Comparison of ENCODE assay signal across 27 cellular contexts in the genomic region with DNA sequence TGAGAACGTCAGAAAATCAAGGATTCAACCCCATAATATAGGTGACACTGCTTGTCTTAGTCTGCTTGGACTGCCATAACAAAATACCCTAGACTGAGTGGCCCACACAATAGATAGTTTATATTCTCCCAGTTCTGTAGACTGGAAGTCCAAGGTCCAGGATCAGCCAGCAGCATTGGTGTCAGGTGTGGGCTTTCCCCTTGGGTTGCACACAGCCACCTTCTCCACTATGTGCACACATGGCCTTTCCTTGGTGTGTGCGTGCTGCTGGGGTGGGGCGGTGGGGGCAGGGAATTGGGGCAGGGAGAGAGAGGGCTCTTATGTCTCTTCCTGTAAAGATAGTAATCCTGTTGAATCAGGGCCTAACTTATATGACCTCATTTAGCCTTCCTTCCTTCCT. TPM values are rescaled to one million over a fixed set of nuclear protein-coding genes. Genes with fewer than 3 reads are reported as not detected.
DNase-seq lines count a peak whose midpoint lies in the region; ATAC-seq, FAIRE-seq and TF ChIP-seq lines count a peak whose summit lies in the region.
"Had no signal": no experiment of that assay in that cellular context is flagged by ENCODE, and none has a peak within 500 bp of the region (broad histone marks: within the 10 kb centered on the region; RNA-seq: fewer than 3 reads in every experiment).

No MANE protein-coding gene starts in this region.

- H3K27ac ChIP-seq in K562 (ENCODE audit: extremely low read depth, low read depth, low read length) (no peak overlapping the region), HepG2 (ENCODE audit: extremely low read length, insufficient read depth, low read length) (peak overlapping the region; percentile 51), sigmoid colon (no peak overlapping the region), psoas muscle (no peak overlapping the region), spleen (no peak overlapping the region)
- H3K27ac ChIP-seq: A549, C4-2B, KMS-11 had no signal

- TF ChIP-seq RAD21 in K562 (CRISPR knock-in tag; conservative IDR thresholded peaks at IDR 0.05 in 1 of 2, IDR thresholded peaks at IDR 0.05 in 1 of 2) (no peak), HepG2 (CRISPR knock-in tag; IDR thresholded peaks at IDR 0.05) (no peak)

- H4K20me1 ChIP-seq in K562 (replicated peaks; ENCODE audit: control insufficient read depth, insufficient read depth, low read length) (no peaks in the 10 kb centered on the region), HepG2 (ENCODE audit: insufficient read depth, low read length) (no peaks in the 10 kb centered on the region)

- 38% methylated on average over 3 of the region's 3 CpGs for whole genome bisulfite sequencing in K562 (ENCODE audit: insufficient coverage, low coverage, missing lambda C conversion rate)
- WGBS in HepG2 (ENCODE audit: low lambda C conversion rate): 13% methylated on average over 3 of the region's 3 CpGs
- WGBS in sigmoid colon, 2 donors: 25 to 72% methylated on average over 3 of the region's 3 CpGs
- 90 to 92% (median 91%) methylated on average over 3 of the region's 3 CpGs for WGBS in psoas muscle, 3 donors
- 69 to 90% (median 78%) methylated on average over 3 of the region's 3 CpGs for WGBS in spleen, 5 donors

- no peak overlapping the region for H3K4me3 ChIP-seq in K562
- no peak overlapping the region for H3K4me3 ChIP-seq in HepG2 (replicated peaks in 1 of 3; ENCODE audit: insufficient read depth in 1 of 3, low read depth in 2 of 3, low read length in 3 of 3)
- no peak overlapping the region for H3K4me3 ChIP-seq in sigmoid colon
- H3K4me3 ChIP-seq in psoas muscle: no peak overlapping the region
- H3K4me3 ChIP-seq in spleen: no peak overlapping the region
- H3K4me3 ChIP-seq: A549, HAP-1 had no signal

- H3K27me3 ChIP-seq in K562 (ENCODE audit: control insufficient read depth in 2 of 2, insufficient read depth in 2 of 2, low read length in 2 of 2): no peaks in the 10 kb centered on the region
- no peaks in the 10 kb centered on the region for H3K27me3 ChIP-seq in HepG2 (ENCODE audit: control insufficient read depth in 1 of 2, insufficient read depth in 2 of 2, low read length in 2 of 2)
- no peaks in the 10 kb centered on the region for H3K27me3 ChIP-seq in sigmoid colon
- H3K27me3 ChIP-seq in psoas muscle (ENCODE audit: insufficient read depth in 3 of 3, low read length in 2 of 3): no peaks in the 10 kb centered on the region
- H3K27me3 ChIP-seq in spleen (replicated peaks in 1 of 7): no peaks in the 10 kb centered on the region

- no peak for TF ChIP-seq POLR2A in K562 (conservative IDR thresholded peaks at IDR 0.05)
- no peak for TF ChIP-seq POLR2A in HepG2 (IDR thresholded peaks at IDR 0.05; ENCODE audit: insufficient read depth in 1 of 2, low read depth in 2 of 2, low read length in 2 of 2)
- no peak for TF ChIP-seq POLR2A in sigmoid colon (IDR thresholded peaks at IDR 0.05)
- no peak for TF ChIP-seq POLR2A in spleen (IDR thresholded peaks at IDR 0.05)

- POLR2A ChIA-PET in K562 (lab: Yijun Ruan, JAX): interaction anchor here (1.3 kb wide), 1 partner anchor 11 kb away, joined by 5 read pairs; no protein-coding TSS in a partner anchor
- POLR2A ChIA-PET in HepG2 (lab: Yijun Ruan, JAX): no interaction called here

- no peaks in the 10 kb centered on the region for H3K36me3 ChIP-seq in K562 (ENCODE audit: control insufficient read depth, insufficient read depth, low read length)
- no peaks in the 10 kb centered on the region for H3K36me3 ChIP-seq in HepG2 (replicated peaks in 1 of 2; ENCODE audit: control insufficient read depth in 1 of 2, insufficient read depth in 2 of 2, low read length in 2 of 2)
- no peaks in the 10 kb centered on the region for H3K36me3 ChIP-seq in sigmoid colon
- H3K36me3 ChIP-seq in psoas muscle (ENCODE audit: insufficient read depth in 1 of 2, low read depth in 1 of 2): no peaks in the 10 kb centered on the region
- peaks cover 0 to 5% (median 0%) of the 10 kb centered on the region in 6 donors for H3K36me3 ChIP-seq in spleen
- H3K36me3 ChIP-seq: HAP-1 had no signal

- no peak overlapping the region for H3K4me2 ChIP-seq in K562 (ENCODE audit: insufficient read depth, low read length)
- peak overlapping the region; percentile 60 for H3K4me2 ChIP-seq in HepG2 (ENCODE audit: low read depth, low read length)
- H3K4me2 ChIP-seq: A549, KMS-11 had no signal

- DNase-seq in HuH-7 (ENCODE audit: low spot score) (peak; percentile 33), K562 (ENCODE audit: extremely low read depth in 1 of 4, low spot score in 3 of 4) (no peak), HepG2 (ENCODE audit: low spot score) (peak; percentile 88), sigmoid colon (peak; percentile 32), psoas muscle (no peak), HUDEP-2 (lab: John Stamatoyannopoulos, UW; ENCODE audit: unreplicated experiment in 76 of 76) (no peak), spleen (no peak)
- DNase-seq: CD8-positive, alpha-beta memory T cell; DMS 273 treated with DMSO at 0.1 percent for 48 hours; DMS79; EL; GF-D8; GOT3; HFFc6; MM.1S; NCI-H1694; NCI-H2029 treated with DMSO at 0.1 percent for 48 hours; NCI-H526; NCI-H82; NK-92 treated with Interleukin-12 subunit alpha and Interleukin-12 subunit beta, amount 100 ng/mL, for 24 hours; Right ventricle myocardium superior; RPMI8226 had no signal

- H3K4me1 ChIP-seq in K562 (replicated peaks in 1 of 2; ENCODE audit: control insufficient read depth in 2 of 2, insufficient read depth in 2 of 2, low read length in 2 of 2) (peaks cover 9 to 15% of the 10 kb centered on the region in 2 experiments; a peak in 4 of 5 replicates), HepG2 (ENCODE audit: insufficient read depth, low read length) (peaks cover 22% of the 10 kb centered on the region), sigmoid colon (peaks cover 0 to 2% (median 0%) of the 10 kb centered on the region in 4 donors), psoas muscle (no peaks in the 10 kb centered on the region), spleen (peaks cover 0 to 35% (median 11%) of the 10 kb centered on the region in 6 donors)

- in situ Hi-C loops in K562 (cut with MboI) (no loop called here), HepG2 (cut with HindIII; ENCODE audit: extremely low pct_ligation_motif_present, low pct_unique_long_range_greater_than_20kb) (no loop called here)

- H2AFZ ChIP-seq in K562 (ENCODE audit: low read depth, low read length): no peak overlapping the region
- no peak overlapping the region for H2AFZ ChIP-seq in HepG2 (ENCODE audit: low read length)

- ATAC-seq in K562 (peak; percentile 38; the same call in 2 of the 3 replicates), HepG2 (peak; percentile 99), psoas muscle (no peak)
- ATAC-seq: A549 had no signal

- FAIRE-seq in K562 (lab: Jason Lieb, UNC) (no peak), HepG2 (lab: Jason Lieb, UNC) (peak; percentile 90)
- FAIRE-seq: A549, GM12891 had no signal

- no peaks in the 10 kb centered on the region for H3K79me2 ChIP-seq in K562 (ENCODE audit: control insufficient read depth, insufficient read depth, low read length)
- H3K79me2 ChIP-seq in HepG2 (ENCODE audit: insufficient read depth, low read length): no peaks in the 10 kb centered on the region

- CTCF ChIA-PET in K562 (lab: Yijun Ruan, JAX; ENCODE audit: low intra/inter-chr PET ratio) (no interaction called here), HepG2 (lab: Yijun Ruan, JAX; ENCODE audit: low intra/inter-chr PET ratio, low total read pairs) (no interaction called here)

- intact Hi-C loops in K562 (cut with micrococcal nuclease) (no loop called here), HepG2 (cut with micrococcal nuclease; ENCODE audit: unreplicated experiment) (no loop called here), sigmoid colon (cut with DNase I) (no loop called here), psoas muscle (cut with DNase I) (no loop called here), spleen (cut with DNase I; ENCODE audit: low total_unique reads) (no loop called here)

- BruUV-seq in K562 (replicated peaks; lab: Mats Ljungman, UMichigan) (no TSS peak), HepG2 (replicated peaks; lab: Mats Ljungman, UMichigan) (no TSS peak)

- TF ChIP-seq EP300 in K562 (IDR thresholded peaks at IDR 0.05; ENCODE audit: low read length): no peak
- TF ChIP-seq EP300 in HepG2 (IDR thresholded peaks at IDR 0.05; ENCODE audit: low read depth in 2 of 2, low read length in 2 of 2): no peak
- TF ChIP-seq EP300 in HepG2 (CRISPR knock-in tag; IDR thresholded peaks at IDR 0.05; ENCODE audit: borderline replicate concordance): no peak
- no peak for TF ChIP-seq EP300 in sigmoid colon (IDR thresholded peaks at IDR 0.05)

- TF ChIP-seq CTCF in K562 (IDR thresholded peaks at IDR 0.05 in 2 of 3, conservative IDR thresholded peaks at IDR 0.05 in 1 of 3; ENCODE audit: insufficient read depth in 2 of 3, low read depth in 1 of 3, low read length in 3 of 3) (no peak), HepG2 (CRISPR knock-in tag; IDR thresholded peaks at IDR 0.05) (no peak), sigmoid colon (IDR thresholded peaks at IDR 0.05) (no peak), psoas muscle (IDR thresholded peaks at IDR 0.05) (no peak), spleen (IDR thresholded peaks at IDR 0.05 in 8 of 11, conservative IDR thresholded peaks at IDR 0.05 in 3 of 11) (no peak)

- no peaks in the 10 kb centered on the region for H3K9me3 ChIP-seq in K562 (replicated peaks; ENCODE audit: control insufficient read depth, insufficient read depth, low read depth, low read length)
- H3K9me3 ChIP-seq in HepG2 (ENCODE audit: low read length): no peaks in the 10 kb centered on the region
- H3K9me3 ChIP-seq in sigmoid colon: no peaks in the 10 kb centered on the region
- no peaks in the 10 kb centered on the region for H3K9me3 ChIP-seq in psoas muscle
- H3K9me3 ChIP-seq in spleen: no peaks in the 10 kb centered on the region
- H3K9me3 ChIP-seq: A549, HAP-1 had no signal

- peaks cover 2% of the 10 kb centered on the region for H3K9me1 ChIP-seq in K562 (ENCODE audit: control insufficient read depth, insufficient read depth, low read length)

- H3K9ac ChIP-seq in K562 (ENCODE audit: insufficient read depth in 1 of 2, low read depth in 2 of 2, low read length in 2 of 2) (no peak overlapping the region), HepG2 (ENCODE audit: insufficient read depth, low read depth, low read length) (no peak overlapping the region; the same call in 1 of the 2 replicates)
- H3K9ac ChIP-seq: KMS-11 had no signal

RNA-seq across cellular contexts. Expression of a gene that starts 53.3 kb away (rescaled TPM):
- 10.4 and 15.9 TPM in 2 replicates for total RNA-seq in K562 (2011; cell fraction: chromatin; rRNA removed; ENCODE audit: low replicate concordance)
- 11.0 and 11.7 TPM in 2 replicates for total RNA-seq in K562 (2011; cell fraction: nucleolus; rRNA removed)
- 8.4 and 11.8 TPM in 2 replicates for total RNA-seq in K562 (2011; cell fraction: nucleoplasm; rRNA removed)
- total RNA-seq in K562 (2014; rRNA removed) (11.2 TPM in 2 replicates), K562 (2014; rRNA removed; fragmentation: Illumina TruSeq; extraction: Trizol) (4.1 and 4.2 TPM in 2 replicates), K562 (2015; rRNA removed; fragmentation: Illumina TruSeq; extraction: Trizol) (6.3 and 6.7 TPM in 2 replicates), K562 (2021) (8.0 and 8.4 TPM in 2 replicates), HepG2 (2016; rRNA removed; fragmentation: Illumina TruSeq; extraction: Trizol) (4.2 and 4.6 TPM in 2 replicates), sigmoid colon (10 to 100 TPM in 3 of 4 donors, 1 to 10 TPM in 1; 8.7 to 21.0 (median 11.5) TPM), psoas muscle (1 to 10 TPM; 6.0 to 9.3 (median 7.3) TPM), spleen (10 to 100 TPM in 2 of 7 donors, 1 to 10 TPM in 5; 4.4 to 20.9 (median 9.9) TPM)
- polyA plus RNA-seq in K562 (2011; rRNA removed) (6.3 and 7.0 TPM in 2 replicates), K562 (2014; fragmentation: Illumina TruSeq; extraction: Trizol) (7.6 and 7.7 TPM in 2 replicates), K562 (2014; fragmentation: Nextera tagmentation; extraction: Ambion mirVana) (1 to 10 TPM in 1 of 2 experiments, under 1 TPM in 1; 0.42 to 1.2 TPM), K562 (2014; rRNA removed) (7.8 and 8.9 TPM in 2 replicates), HepG2 (2011; rRNA removed) (2.4 and 2.7 TPM in 2 replicates), sigmoid colon (1 to 10 TPM; 6.9 to 9.6 (median 7.3) TPM), psoas muscle (10 to 100 TPM in 1 of 3 donors, 1 to 10 TPM in 2; 6.7 to 11.7 (median 9.3) TPM), spleen (1 to 10 TPM; 4.8 to 6.9 (median 4.8) TPM)
- 8.2 and 14.0 TPM in 2 replicates for polyA plus RNA-seq in K562 (2011; cell fraction: cytosol; rRNA removed)
- polyA plus RNA-seq in K562 (2011; cell fraction: nucleus; rRNA removed): 4.9 and 5.8 TPM in 2 replicates
- polyA plus RNA-seq in K562 (2012): 5.4 and 13.7 TPM in 2 replicates
- 5.4 and 6.8 TPM in 2 replicates for polyA minus RNA-seq in K562 (2011; rRNA and poly(A)+ RNA removed)
- 3.7 and 4.5 TPM in 2 replicates for polyA minus RNA-seq in K562 (2011; cell fraction: cytosol; rRNA and poly(A)+ RNA removed)
- 7.9 and 11.1 TPM in 2 replicates for polyA minus RNA-seq in K562 (2011; cell fraction: nucleus; rRNA and poly(A)+ RNA removed)
- 4.4 and 4.8 TPM in 2 replicates for total RNA-seq in HepG2 (2016; cell fraction: cytosol; rRNA removed; fragmentation: Illumina TruSeq; extraction: Trizol; ENCODE audit: low read depth)
- 3.9 and 4.2 TPM in 2 replicates for total RNA-seq in HepG2 (2016; cell fraction: insoluble cytoplasmic fraction; rRNA removed; fragmentation: Illumina TruSeq; extraction: Trizol)
- 3.5 and 3.9 TPM in 2 replicates for total RNA-seq in HepG2 (2016; cell fraction: membrane; rRNA removed; fragmentation: Illumina TruSeq; extraction: Trizol)
- total RNA-seq in HepG2 (2016; cell fraction: nucleus; rRNA removed; fragmentation: Illumina TruSeq; extraction: Trizol): 2.5 and 2.6 TPM in 2 replicates
- polyA plus RNA-seq in HepG2 (2011; cell fraction: cytosol; rRNA removed): 1.7 and 2.6 TPM in 2 replicates
- polyA plus RNA-seq in HepG2 (2011; cell fraction: nucleus; rRNA removed): 2.3 and 2.6 TPM in 2 replicates
- 1.7 TPM in 2 replicates for polyA plus RNA-seq in HepG2 (2012)
- 1.4 and 2.7 TPM in 2 replicates for polyA plus RNA-seq in HepG2 (2016; cell fraction: cytosol; fragmentation: Illumina TruSeq; extraction: Trizol; ENCODE audit: low read depth)
- 4.5 and 5.6 TPM in 2 replicates for polyA plus RNA-seq in HepG2 (2016; cell fraction: insoluble cytoplasmic fraction; fragmentation: Illumina TruSeq; extraction: Trizol; ENCODE audit: low read depth)
- 1.9 and 2.2 TPM in 2 replicates for polyA plus RNA-seq in HepG2 (2016; cell fraction: membrane; fragmentation: Illumina TruSeq; extraction: Trizol; ENCODE audit: low read depth)
- 3.1 and 4.3 TPM in 2 replicates for polyA plus RNA-seq in HepG2 (2016; cell fraction: nucleus; fragmentation: Illumina TruSeq; extraction: Trizol; ENCODE audit: insufficient read depth, low read depth)
- polyA minus RNA-seq in HepG2 (2011; rRNA and poly(A)+ RNA removed; ENCODE audit: low replicate concordance): 6.6 and 21.3 TPM in 2 replicates
- polyA minus RNA-seq in HepG2 (2011; cell fraction: cytosol; rRNA and poly(A)+ RNA removed): 2.1 and 2.2 TPM in 2 replicates
- 3.7 and 5.2 TPM in 2 replicates for polyA minus RNA-seq in HepG2 (2011; cell fraction: nucleus; rRNA and poly(A)+ RNA removed)

Comparison
In these comparisons a context has a peak if more than half of its experiments do, and no peak if none do; other contexts are left out.
1. DNase-seq: peak in HuH-7 (single experiment), HepG2 (single experiment) and sigmoid colon (single experiment); none in K562 (0 of 4), psoas muscle (0 of 2), HUDEP-2 (0 of 76) and spleen (single experiment).
2. ATAC-seq: peak in K562 (single experiment) and HepG2 (single experiment); none in psoas muscle (0 of 4).